Comparison of ENCODE assay signal across 1 cellular context in the genomic region with DNA sequence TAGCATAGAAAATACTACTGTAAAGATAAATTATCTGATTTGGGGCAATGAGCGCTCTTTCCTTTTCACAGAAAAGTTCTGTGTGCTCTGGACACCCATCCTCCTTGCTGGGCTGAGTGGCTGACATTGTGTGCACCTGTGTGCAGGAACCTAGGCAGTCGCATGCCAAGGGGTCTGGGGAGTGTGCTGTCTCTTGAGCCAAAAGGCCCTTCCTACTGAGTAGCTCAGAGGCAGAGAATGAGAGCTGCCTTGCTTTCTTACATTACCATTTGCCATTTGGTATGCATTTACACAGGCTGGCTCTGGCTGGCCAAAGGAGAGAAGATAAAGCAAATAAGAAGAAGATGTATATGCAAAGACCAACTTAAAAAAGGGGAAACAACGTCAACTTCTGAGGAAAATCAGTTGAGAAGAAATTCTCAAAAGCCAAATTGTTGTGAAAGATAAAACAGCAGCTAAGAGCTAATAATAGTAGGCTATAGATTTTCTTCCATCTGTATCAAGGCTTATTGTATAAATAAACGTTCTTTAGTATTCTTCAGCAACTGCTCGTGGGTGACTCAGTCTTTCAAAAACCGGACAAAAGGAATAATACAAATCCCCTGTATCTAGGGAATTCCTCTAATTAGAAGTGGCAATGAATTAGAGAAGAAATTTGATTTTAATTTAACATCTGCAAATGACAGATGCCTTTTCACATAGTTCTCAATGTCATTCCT.
A peak's percentile ranks its signal among the peaks of the same experiment; 100 is the strongest.
TF ChIP-seq lines count a peak whose summit lies in the region.

No MANE protein-coding gene starts in this region.

TF ChIP-seq in IMR-90, 13 proteins besides CTCF, POLR2A, EP300 and RAD21:
- peak; percentile 47; the same call in 1 of the 2 replicates for TF ChIP-seq CEBPB (IDR thresholded peaks at IDR 0.05; ENCODE audit: low read depth, low read length)
- peak; percentile 9; the same call in 1 of the 2 replicates for TF ChIP-seq FOS (IDR thresholded peaks at IDR 0.05; ENCODE audit: low read depth, low read length)
- no peak for TF ChIP-seq MXI1 (IDR thresholded peaks at IDR 0.05; ENCODE audit: borderline replicate concordance, low read depth, low read length)
